ENCODE assay signal across 17 cellular contexts in the genomic region with DNA sequence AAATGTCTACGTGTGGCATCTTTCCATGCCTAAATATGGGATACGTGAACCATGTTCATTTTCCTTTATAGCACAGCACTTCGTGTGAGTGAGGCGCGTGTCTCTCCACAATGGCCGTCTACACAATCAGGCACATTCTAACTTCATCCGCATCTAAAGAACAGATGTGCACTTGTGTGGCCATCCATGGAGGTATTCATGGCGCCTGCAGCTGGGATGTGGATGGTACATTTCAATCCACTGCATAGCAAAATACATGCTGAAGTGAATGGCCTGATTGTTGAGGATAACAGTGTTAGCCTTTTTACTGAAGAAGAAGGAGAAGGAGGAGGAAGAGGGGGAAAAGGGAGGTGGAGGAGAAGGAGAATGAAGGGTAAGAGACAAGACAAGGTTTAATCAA.
"Had no signal": no experiment of that assay in that cellular context is flagged by ENCODE, and none has a peak within 500 bp of the region (broad histone marks: within the 10 kb centered on the region; RNA-seq: fewer than 3 reads in every experiment).

No MANE protein-coding gene starts in this region.

- H3K9me3 ChIP-seq: transverse colon had no signal

- H3K27ac ChIP-seq: cardiac muscle cell, coronary artery, epithelial cell of prostate, left ventricle myocardium inferior, neural progenitor cell, transverse colon had no signal

- H3K4me2 ChIP-seq: smooth muscle cell had no signal

- FAIRE-seq: astrocyte had no signal

- H3K4me1 ChIP-seq: left ventricle myocardium inferior, transverse colon had no signal

- DNase-seq: activated CD4-positive, alpha-beta T cell treated with anti-CD3 and anti-CD28 coated beads, Interleukin-2, amount 10 ng/mL, durations not matched to agents 7 days and 5 days; activated effector memory CD4-positive, alpha-beta T cell treated with Interleukin-2 at 50 U/mL for 16 hours; activated naive CD8-positive, alpha-beta T cell treated with anti-CD3 and anti-CD28 coated beads, Interleukin-2, amount 10 ng/mL, durations not matched to agents 7 days and 5 days; activated T-cell treated with anti-CD3 and anti-CD28 coated beads, Interleukin-2, amount 50 U/mL, for 1 hour; effector memory CD4-positive, alpha-beta T cell; glutamatergic neuron; left ventricle myocardium inferior; mesenchymal stem cell; right cardiac atrium; T-helper 17 cell; transverse colon had no signal

- H3K27me3 ChIP-seq: cardiac muscle cell, neural progenitor cell, transverse colon had no signal

- H3K36me3 ChIP-seq: cardiac muscle cell, left ventricle myocardium inferior, neural progenitor cell, transverse colon had no signal

- H2AFZ ChIP-seq: neural progenitor cell had no signal

- H3K4me3 ChIP-seq: cardiac muscle cell, coronary artery, left ventricle myocardium inferior, neural progenitor cell, smooth muscle cell, transverse colon had no signal

- H3K9ac ChIP-seq: neural progenitor cell had no signal
